Comparison of ENCODE assay signal across 10 cellular contexts in the genomic region with DNA sequence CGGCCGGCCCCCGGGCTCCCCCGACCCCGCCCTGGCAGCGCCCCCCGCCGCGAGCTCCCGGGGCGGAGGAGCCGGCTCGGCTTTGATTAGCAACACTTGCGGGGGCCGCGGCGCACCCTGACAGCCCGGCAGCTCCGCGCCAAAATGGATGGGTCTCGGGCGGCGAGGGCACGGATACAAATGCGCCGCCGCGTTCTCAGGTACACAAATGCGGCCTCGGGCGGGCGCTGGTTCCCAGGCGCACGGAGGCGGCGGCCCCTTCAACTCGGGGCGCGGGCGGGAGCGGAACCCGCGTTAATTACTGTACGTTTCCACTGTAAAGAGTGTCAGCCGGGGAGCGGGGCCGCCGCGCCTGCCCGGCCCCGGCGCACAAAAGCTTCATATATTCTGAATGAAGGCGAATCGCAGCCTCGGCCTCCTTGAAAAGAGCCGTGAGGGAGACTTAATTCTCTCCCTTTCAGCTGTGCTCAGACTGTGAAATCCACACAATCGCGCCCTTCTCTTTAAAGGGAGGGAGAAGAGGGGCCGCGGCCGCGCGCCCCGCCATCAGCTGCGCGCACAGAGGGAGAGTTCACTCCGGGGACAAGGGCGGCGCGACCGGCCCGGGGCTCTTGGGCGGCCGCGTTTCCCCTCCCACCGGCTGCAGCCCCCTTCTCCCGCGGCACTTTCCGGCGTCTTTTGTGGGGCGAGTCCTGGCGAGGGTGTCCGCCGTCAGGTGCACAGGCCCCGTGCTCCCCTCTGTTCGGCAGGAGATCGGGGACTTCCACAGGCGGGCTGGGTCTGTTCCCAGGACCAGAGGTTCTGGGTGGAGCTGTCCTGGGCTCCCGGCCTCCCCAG. TPM values are rescaled to one million over a fixed set of nuclear protein-coding genes. Genes with fewer than 3 reads are reported as not detected.
DNase-seq lines count a peak whose midpoint lies in the region; ATAC-seq and TF ChIP-seq lines count a peak whose summit lies in the region.
"Had no signal": no experiment of that assay in that cellular context is flagged by ENCODE, and none has a peak within 500 bp of the region (broad histone marks: within the 10 kb centered on the region; RNA-seq: fewer than 3 reads in every experiment).

No MANE protein-coding gene starts in this region.

- TF ChIP-seq CTCF in cardiac muscle cell (IDR thresholded peaks at IDR 0.05; ENCODE audit: low read depth, low read length) (no peak), brain microvascular endothelial cell (IDR thresholded peaks at IDR 0.05; ENCODE audit: low read depth, low read length, missing control alignments) (no peak), upper lobe of right lung (IDR thresholded peaks at IDR 0.05) (no peak)

- in situ Hi-C loops in brain microvascular endothelial cell (cut with HindIII; ENCODE audit: low pct_ligation_motif_present, low sequenced_read_pairs), result no loop called here

- H3K4me1 ChIP-seq in cardiac muscle cell (ENCODE audit: low read depth) (peaks cover under 1% of the 10 kb centered on the region), upper lobe of right lung (no peaks in the 10 kb centered on the region)

- H3K36me3 ChIP-seq in cardiac muscle cell (no peaks in the 10 kb centered on the region), brain microvascular endothelial cell (replicated peaks) (no peaks in the 10 kb centered on the region), upper lobe of right lung (no peaks in the 10 kb centered on the region)

- H3K9me3 ChIP-seq in cardiac muscle cell (ENCODE audit: low read depth), result no peaks in the 10 kb centered on the region
- no peaks in the 10 kb centered on the region for H3K9me3 ChIP-seq in upper lobe of right lung

- H3K4me3 ChIP-seq in cardiac muscle cell (peak overlapping the region; percentile 39), brain microvascular endothelial cell (ENCODE audit: low read depth, low read length) (peak overlapping the region; percentile 39), upper lobe of right lung (peak overlapping the region; percentile 38)

- DNase-seq in cardiac muscle cell (ENCODE audit: low read depth in 1 of 2, low spot score in 1 of 2) (peak; percentile 11 to 64), left ventricle myocardium superior (no peak), brain microvascular endothelial cell (no peak), left kidney (ENCODE audit: low read depth, low spot score) (peak; percentile 85), upper lobe of right lung (no peak), DMS79 treated with DMSO at 0.1 percent for 48 hours (lab: John Stamatoyannopoulos, UW) (no peak), sciatic nerve (ENCODE audit: low spot score) (no peak)
- DNase-seq: stimulated activated CD4-positive, alpha-beta T cell treated with anti-CD3 and anti-CD28 coated beads, Interleukin-4, amount 100 ng/mL, for 4 hours had no signal

- intact Hi-C loops in left ventricle myocardium superior (cut with micrococcal nuclease) (no loop called here), upper lobe of right lung (cut with DNase I) (no loop called here), sciatic nerve (cut with DNase I) (no loop called here)

- no peak overlapping the region for H3K27ac ChIP-seq in cardiac muscle cell
- H3K27ac ChIP-seq in brain microvascular endothelial cell, result no peak overlapping the region
- H3K27ac ChIP-seq in upper lobe of right lung, result no peak overlapping the region
- H3K27ac ChIP-seq: C4-2B had no signal

- H3K27me3 ChIP-seq in cardiac muscle cell (peaks cover 75% of the 10 kb centered on the region), brain microvascular endothelial cell (replicated peaks) (no peaks in the 10 kb centered on the region), upper lobe of right lung (peaks cover 49% of the 10 kb centered on the region)

- no peak for ATAC-seq in left ventricle myocardium superior
- ATAC-seq in upper lobe of right lung, result no peak
- ATAC-seq in HG03432 (IDR thresholded peaks at IDR 0.05; ENCODE audit: unreplicated experiment), result no peak
- ATAC-seq in sciatic nerve, result no peak

RNA-seq across cellular contexts. Expression of a gene that starts 27.0 kb away (rescaled TPM):
- total RNA-seq in cardiac muscle cell, result 104 and 125 TPM in 2 replicates
- polyA plus RNA-seq in cardiac muscle cell, result 91.8 and 123 TPM in 2 replicates
- 1.9 TPM for total RNA-seq in left ventricle myocardium superior
- total RNA-seq in upper lobe of right lung, result 0.52 TPM
- total RNA-seq in sciatic nerve, result 0.49 TPM

Comparison
In these comparisons a context has a peak if more than half of its experiments do, and no peak if none do; other contexts are left out.
1. DNase-seq: peak in cardiac muscle cell (2 of 2) and left kidney (single experiment); none in left ventricle myocardium superior (single experiment), brain microvascular endothelial cell (single experiment), upper lobe of right lung (single experiment), DMS79 treated with DMSO at 0.1 percent for 48 hours (single experiment) and sciatic nerve (single experiment).
2. RNA of a gene that starts 27.0 kb away (total RNA-seq): 104 to 125 TPM in cardiac muscle cell; 1.9 TPM in left ventricle myocardium superior (single experiment), 0.52 TPM in upper lobe of right lung (single experiment) and 0.49 TPM in sciatic nerve (single experiment); every median in the first group is over 10 times any median in the second.
3. Peak in every context shown above with its lines, with median percentiles within 50 percentile points of each other: H3K4me3 ChIP-seq.